14 cellular contexts compared by ENCODE assay signal in the genomic region with DNA sequence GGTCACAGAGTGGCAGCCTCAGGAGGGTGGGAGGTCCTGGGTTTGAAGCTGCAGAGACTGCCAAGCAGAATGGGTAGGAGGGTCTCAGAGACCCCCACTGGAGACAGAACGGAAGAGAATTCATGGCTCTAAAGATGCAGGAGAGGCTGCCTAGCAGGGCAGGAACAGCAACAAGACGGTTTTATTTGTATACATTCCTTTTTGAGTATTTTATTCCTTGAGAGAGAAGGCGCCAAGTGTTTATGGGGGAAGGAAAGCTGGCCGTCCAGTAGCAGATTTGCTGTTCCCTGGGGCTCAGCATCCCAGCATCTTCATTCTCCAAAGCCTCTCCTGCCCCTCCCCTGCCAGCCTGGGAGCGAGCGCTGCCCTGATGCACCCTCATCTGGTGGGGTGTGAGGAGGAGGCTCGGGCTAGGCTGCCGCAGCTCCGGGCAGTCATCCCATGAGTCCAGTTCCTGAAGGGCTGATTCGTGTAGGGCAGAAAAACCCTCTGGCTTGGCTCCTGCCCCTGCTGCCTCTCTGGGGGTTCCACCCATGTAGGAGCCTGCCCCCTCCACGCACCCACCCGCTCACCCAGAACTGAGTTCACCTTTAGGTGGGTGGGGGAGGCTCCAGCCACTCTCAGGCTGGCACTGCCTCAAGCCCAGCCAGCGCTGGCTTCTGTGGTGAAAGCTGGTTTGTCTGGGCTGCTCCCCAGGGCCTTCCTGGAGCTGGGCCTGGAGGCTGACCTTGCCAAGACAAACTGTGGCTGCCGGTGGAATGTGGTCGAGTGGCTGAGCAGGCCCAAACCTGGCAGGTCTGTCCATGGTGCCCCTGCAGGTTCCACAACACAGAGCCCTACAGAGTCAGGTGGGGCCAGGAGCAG. TPM values are rescaled to one million over a fixed set of nuclear protein-coding genes. Genes with fewer than 3 reads are reported as not detected.
DNase-seq lines count a peak whose midpoint lies in the region; ATAC-seq and TF ChIP-seq lines count a peak whose summit lies in the region.
"Had no signal": no experiment of that assay in that cellular context is flagged by ENCODE, and none has a peak within 500 bp of the region (broad histone marks: within the 10 kb centered on the region; RNA-seq: fewer than 3 reads in every experiment).

No MANE protein-coding gene starts in this region.

- H3K9ac ChIP-seq in IMR-90 (ENCODE audit: low read depth, low read length): no peak overlapping the region
- no peak overlapping the region for H3K9ac ChIP-seq in liver (ENCODE audit: low read depth in 1 of 2, low read length in 2 of 2)
- H3K9ac ChIP-seq: BLaER1 treated with 17β-estradiol and CSF1 and Interleukin-3, amounts not matched to agents 10 nM and 100 nM had no signal

- H3K14ac ChIP-seq in IMR-90 (replicated peaks; ENCODE audit: low read depth, low read length): no peak overlapping the region

- in situ Hi-C loops in IMR-90 (cut with MboI; ENCODE audit: low sequenced_read_pairs): no loop called here

- H2BK20ac ChIP-seq in IMR-90 (ENCODE audit: low read depth, low read length): no peak overlapping the region

- H2BK5ac ChIP-seq in IMR-90 (ENCODE audit: low read depth, low read length, poor library complexity, severe bottlenecking): no peak overlapping the region

- no peak overlapping the region for H2BK15ac ChIP-seq in IMR-90 (ENCODE audit: low read depth, low read length)

- H3K18ac ChIP-seq in IMR-90 (ENCODE audit: low read depth, low read length): no peak overlapping the region

- TF ChIP-seq RAD21 in IMR-90 (IDR thresholded peaks at IDR 0.05; ENCODE audit: low read length) (no peak), liver (IDR thresholded peaks at IDR 0.05) (peak in 1 of 2 donors; percentile 53)

- CTCF ChIA-PET in IMR-90 (lab: Yijun Ruan, JAX): no interaction called here

- DNase-seq in AG08395 (ENCODE audit: low spot score) (peak; percentile 79), IMR-90 (peak; percentile 24), choroid plexus epithelial cell (ENCODE audit: low read depth) (peak; percentile 24), Peyer's patch (no peak), MV-4-11 (lab: John Stamatoyannopoulos, UW) (no peak)
- DNase-seq: naive thymus-derived CD8-positive, alpha-beta T cell; NCI-H187 treated with DMSO at 0.1 percent for 48 hours had no signal

- POLR2A ChIA-PET in IMR-90 (lab: Charles Lee; ENCODE audit: unreplicated experiment): no interaction called here

- no peaks in the 10 kb centered on the region for H3K9me1 ChIP-seq in IMR-90 (ENCODE audit: insufficient read depth, low read length)

- peaks cover 23% of the 10 kb centered on the region for H3K27me3 ChIP-seq in IMR-90 (ENCODE audit: control insufficient read depth, insufficient read depth, low read length)
- H3K27me3 ChIP-seq in liver (ENCODE audit: control insufficient read depth in 4 of 4, insufficient read depth in 4 of 4, low read length in 3 of 4): no peaks in the 10 kb centered on the region
- peaks cover 79% of the 10 kb centered on the region for H3K27me3 ChIP-seq in gastroesophageal sphincter
- no peaks in the 10 kb centered on the region for H3K27me3 ChIP-seq in Peyer's patch
- H3K27me3 ChIP-seq: BLaER1 treated with 17β-estradiol and CSF1 and Interleukin-3, amounts not matched to agents 10 nM and 100 nM had no signal

- no peak overlapping the region for H2BK120ac ChIP-seq in IMR-90 (ENCODE audit: low read depth, low read length)

- H3K27ac ChIP-seq in IMR-90 (ENCODE audit: insufficient read depth, low read length) (no peak overlapping the region), liver (ENCODE audit: low read depth in 1 of 2, low read length in 2 of 2) (no peak overlapping the region), gastroesophageal sphincter (no peak overlapping the region), Peyer's patch (no peak overlapping the region)
- H3K27ac ChIP-seq: BLaER1 treated with 17β-estradiol and CSF1 and Interleukin-3, amounts not matched to agents 10 nM and 100 nM; SJSA1 had no signal

- no peak overlapping the region for H3K4ac ChIP-seq in IMR-90 (ENCODE audit: low read depth, low read length)

- dilution Hi-C loops in IMR-90 (cut with HindIII; ENCODE audit: low sequenced_read_pairs, unreplicated experiment): no loop called here

- TF ChIP-seq EP300 in gastroesophageal sphincter (IDR thresholded peaks at IDR 0.05): no peak

- no peak overlapping the region for H2AK9ac ChIP-seq in IMR-90 (replicated peaks; ENCODE audit: low read depth, low read length, poor library complexity)

- no peak for TF ChIP-seq CTCF in IMR-90 (conservative IDR thresholded peaks at IDR 0.05; ENCODE audit: low read depth, low read length)
- no peak for TF ChIP-seq CTCF in choroid plexus epithelial cell (conservative IDR thresholded peaks at IDR 0.05; ENCODE audit: low read depth, low read length)
- no peak for TF ChIP-seq CTCF in liver (IDR thresholded peaks at IDR 0.05; ENCODE audit: low read depth, low read length, missing input control)
- no peak for TF ChIP-seq CTCF in gastroesophageal sphincter (IDR thresholded peaks at IDR 0.05)
- no peak for TF ChIP-seq CTCF in Peyer's patch (IDR thresholded peaks at IDR 0.05)

- no peaks in the 10 kb centered on the region for H4K20me1 ChIP-seq in IMR-90 (ENCODE audit: insufficient read depth, low read length)
- H4K20me1 ChIP-seq: BLaER1 treated with 17β-estradiol and CSF1 and Interleukin-3, amounts not matched to agents 10 nM and 100 nM had no signal

- H4K91ac ChIP-seq in IMR-90 (ENCODE audit: insufficient read depth, low read depth, low read length): no peak overlapping the region

- ATAC-seq in IMR-90 (ENCODE audit: low read depth) (peak; percentile 82), gastroesophageal sphincter (no peak), HG03571 (IDR thresholded peaks at IDR 0.05; ENCODE audit: unreplicated experiment) (no peak)
- ATAC-seq: GM12878; naive thymus-derived CD8-positive, alpha-beta T cell had no signal

- H4K5ac ChIP-seq in IMR-90 (ENCODE audit: low read depth, low read length): no peak overlapping the region

- no peak overlapping the region for H3K4me2 ChIP-seq in IMR-90 (ENCODE audit: low read depth, low read length)

- H2AFZ ChIP-seq in IMR-90 (replicated peaks; ENCODE audit: low read length, poor library complexity): peak overlapping the region; percentile 8

- no peaks in the 10 kb centered on the region for H3K79me1 ChIP-seq in IMR-90 (ENCODE audit: low read depth in 1 of 2, low read length in 2 of 2)

- intact Hi-C loops in IMR-90 (cut with micrococcal nuclease): loop anchor here (2.0 kb wide), 1 partner anchor 19 kb away; no protein-coding TSS in a partner anchor

- no peak overlapping the region for H4K8ac ChIP-seq in IMR-90 (ENCODE audit: low read depth in 2 of 2, low read length in 2 of 2)

- no peak overlapping the region for H3K56ac ChIP-seq in IMR-90 (ENCODE audit: extremely low read depth, insufficient read depth, low read length)

- H3K4me3 ChIP-seq in IMR-90 (ENCODE audit: insufficient read depth, low read depth, low read length) (no peak overlapping the region), choroid plexus epithelial cell (ENCODE audit: low read depth, low read length) (no peak overlapping the region), liver (ENCODE audit: low read depth in 1 of 3, low read length in 3 of 3) (no peak overlapping the region), gastroesophageal sphincter (no peak overlapping the region), Peyer's patch (no peak overlapping the region)
- H3K4me3 ChIP-seq: BLaER1 treated with 17β-estradiol and CSF1 and Interleukin-3, amounts not matched to agents 10 nM and 100 nM; GM12878; SJSA1 had no signal

- H3K36me3 ChIP-seq in IMR-90 (ENCODE audit: control insufficient read depth, insufficient read depth, low read length) (no peaks in the 10 kb centered on the region), liver (ENCODE audit: control insufficient read depth in 4 of 4, insufficient read depth in 3 of 4, low read depth in 1 of 4, low read length in 3 of 4) (no peaks in the 10 kb centered on the region), gastroesophageal sphincter (no peaks in the 10 kb centered on the region), Peyer's patch (no peaks in the 10 kb centered on the region)
- H3K36me3 ChIP-seq: BLaER1 treated with 17β-estradiol and CSF1 and Interleukin-3, amounts not matched to agents 10 nM and 100 nM; SJSA1 had no signal

- BruUV-seq in IMR-90 (replicated peaks; lab: Mats Ljungman, UMichigan): no TSS peak

- H3K4me1 ChIP-seq in IMR-90 (ENCODE audit: control insufficient read depth, insufficient read depth, low read length): peaks cover 3% of the 10 kb centered on the region; the same call in 1 of the 2 replicates
- peaks cover 1 to 11% (median 5%) of the 10 kb centered on the region in 4 donors for H3K4me1 ChIP-seq in liver (ENCODE audit: control insufficient read depth in 4 of 4, insufficient read depth in 4 of 4, low read length in 3 of 4)
- peaks cover 0 to 11% (median 0%) of the 10 kb centered on the region in 3 donors for H3K4me1 ChIP-seq in gastroesophageal sphincter
- no peaks in the 10 kb centered on the region for H3K4me1 ChIP-seq in Peyer's patch

- TF ChIP-seq POLR2A in IMR-90 (IDR thresholded peaks at IDR 0.05; ENCODE audit: low read depth, low read length) (no peak), gastroesophageal sphincter (IDR thresholded peaks at IDR 0.05) (no peak), Peyer's patch (IDR thresholded peaks at IDR 0.05) (no peak)

- no peak overlapping the region for H2AK5ac ChIP-seq in IMR-90 (ENCODE audit: low read depth, low read length)

- 39% methylated on average over 3 of the region's 15 CpGs; no CpG with 5 or more reads in 1 of the 2 experiments for WGBS in IMR-90 (ENCODE audit: extremely low coverage in 2 of 2, insufficient read length in 1 of 2), 2 experiments
- WGBS in liver: 44% methylated on average over 15 of the region's 15 CpGs
- 15% methylated on average over 2 of the region's 15 CpGs; no CpG with 5 or more reads in 1 of the 2 donors for WGBS in gastroesophageal sphincter (ENCODE audit: low coverage in 1 of 2), 2 donors

- H3K23ac ChIP-seq in IMR-90 (ENCODE audit: low read depth, low read length): no peak overlapping the region

- H3K9me3 ChIP-seq in IMR-90 (ENCODE audit: control insufficient read depth, insufficient read depth, low read length) (no peaks in the 10 kb centered on the region), liver (ENCODE audit: control insufficient read depth in 4 of 4, low read length in 3 of 4) (no peaks in the 10 kb centered on the region), gastroesophageal sphincter (no peaks in the 10 kb centered on the region), Peyer's patch (no peaks in the 10 kb centered on the region)
- H3K9me3 ChIP-seq: BLaER1 treated with 17β-estradiol and CSF1 and Interleukin-3, amounts not matched to agents 10 nM and 100 nM; SJSA1 had no signal

RNA-seq across cellular contexts. Expression of gene CPXM1, which starts 32.4 kb away (rescaled TPM):
- total RNA-seq in IMR-90 (2012; rRNA removed): 0.83 and 1.1 TPM in 2 replicates
- 4.5 and 4.6 TPM in 2 replicates for polyA plus RNA-seq in IMR-90 (2012; rRNA removed)
- 3.9 and 6.8 TPM in 2 replicates for polyA plus RNA-seq in IMR-90 (2012; cell fraction: cytosol; rRNA removed)
- polyA plus RNA-seq in IMR-90 (2012; cell fraction: nucleus; rRNA removed; ENCODE audit: low replicate concordance): 18.1 and 27.9 TPM in 2 replicates
- 1 to 10 TPM in 1 of 2 donors, under 1 TPM in 1; 0.08 to 5.5 TPM for total RNA-seq in liver
- under 1 TPM; 0.10 to 0.23 TPM for polyA plus RNA-seq in liver
- 1 to 10 TPM in 3 of 4 donors, not detected in 1; 1.9 to 7.1 (median 2.3) TPM for total RNA-seq in gastroesophageal sphincter
- 1 to 10 TPM in 3 of 4 donors, not detected in 1; 1.1 to 2.5 (median 1.2) TPM for total RNA-seq in Peyer's patch

RNA-seq across cellular contexts. Expression of gene C20orf141, which starts 46.8 kb away (rescaled TPM):
- total RNA-seq in IMR-90 (2012; rRNA removed): 0.36 TPM in 1 of 2 replicates, not detected in the other
- polyA plus RNA-seq in IMR-90 (2012; rRNA removed): 0.53 and 0.91 TPM in 2 replicates
- polyA plus RNA-seq in IMR-90 (2012; cell fraction: cytosol; rRNA removed): 1.5 TPM in 1 of 2 replicates, not detected in the other
- polyA plus RNA-seq in IMR-90 (2012; cell fraction: nucleus; rRNA removed; ENCODE audit: low replicate concordance): 0.72 and 1.3 TPM in 2 replicates
- total RNA-seq in liver: not detected
- not detected for polyA plus RNA-seq in liver
- not detected for total RNA-seq in gastroesophageal sphincter
- total RNA-seq in Peyer's patch: not detected
- total RNA-seq: activated CD8-positive, alpha-beta memory T cell treated with anti-CD3 and anti-CD28 coated beads for 36 hours; GM12878; naive thymus-derived CD8-positive, alpha-beta T cell; SJSA1 had no signal
- polyA plus RNA-seq: GM12878; naive thymus-derived CD8-positive, alpha-beta T cell had no signal

RNA-seq across cellular contexts. Expression of gene TMEM239, which starts 48.2 kb away (rescaled TPM):
- total RNA-seq in IMR-90 (2012; rRNA removed) (not detected in 2 replicates), liver (not detected), gastroesophageal sphincter (under 1 TPM in 1 of 4 donors, not detected in 3; 0.15 TPM), Peyer's patch (not detected)
- polyA plus RNA-seq in IMR-90 (2012; rRNA removed) (0.32 TPM in 1 of 2 replicates, not detected in the other), liver (not detected)
- polyA plus RNA-seq in IMR-90 (2012; cell fraction: cytosol; rRNA removed): 0.09 and 0.11 TPM in 2 replicates
- 0.92 and 1.0 TPM in 2 replicates for polyA plus RNA-seq in IMR-90 (2012; cell fraction: nucleus; rRNA removed; ENCODE audit: low replicate concordance)
- total RNA-seq: activated CD8-positive, alpha-beta memory T cell treated with anti-CD3 and anti-CD28 coated beads for 36 hours; GM12878; naive thymus-derived CD8-positive, alpha-beta T cell; SJSA1 had no signal
- polyA plus RNA-seq: GM12878; naive thymus-derived CD8-positive, alpha-beta T cell had no signal

Comparison
In these comparisons a context has a peak if more than half of its experiments do, and no peak if none do; other contexts are left out.
1. DNase-seq: peak in AG08395 (single experiment), IMR-90 (single experiment) and choroid plexus epithelial cell (single experiment); none in Peyer's patch (0 of 3) and MV-4-11 (single experiment).